In genomic region chr3:73552700-73553099, GRCh38 we compare ENCODE assay signal across 17 cellular contexts.
A peak's percentile ranks its signal among the peaks of the same experiment; 100 is the strongest.
DNase-seq lines count a peak whose midpoint lies in the region; TF ChIP-seq lines count a peak whose summit lies in the region.
"Had no signal": no experiment of that assay in that cellular context is flagged by ENCODE, and none has a peak within 500 bp of the region (broad histone marks: within the 10 kb centered on the region; RNA-seq: fewer than 3 reads in every experiment).

No MANE protein-coding gene starts in this region.

- H3K27me3 Mint-ChIP-seq in type B pancreatic cell, result no peaks in the 10 kb centered on the region
- H3K27me3 Mint-ChIP-seq: natural killer cell treated with Interleukin-12 subunit alpha and Interleukin-12 subunit beta and Interleukin-15 and Interleukin-18, amount 100 ng/mL, for 72 hours had no signal

- no peaks in the 10 kb centered on the region for H3K27me3 ChIP-seq in smooth muscle cell (ENCODE audit: low read depth)
- H3K27me3 ChIP-seq: tibial artery had no signal

- H3K4me3 ChIP-seq in fibroblast of the aortic adventitia (ENCODE audit: low read depth, low read length) (no peak overlapping the region), smooth muscle cell (no peak overlapping the region)
- H3K4me3 ChIP-seq: tibial artery had no signal

- peaks cover 13% of the 10 kb centered on the region for H3K36me3 Mint-ChIP-seq in type B pancreatic cell
- H3K36me3 Mint-ChIP-seq: natural killer cell treated with Interleukin-12 subunit alpha and Interleukin-12 subunit beta and Interleukin-15 and Interleukin-18, amount 100 ng/mL, for 72 hours had no signal

- H3K9me3 ChIP-seq in smooth muscle cell (replicated peaks; ENCODE audit: low read depth), result no peaks in the 10 kb centered on the region
- H3K9me3 ChIP-seq: tibial artery had no signal

- 24% methylated on average over 4 of the region's 4 CpGs for WGBS in smooth muscle cell (ENCODE audit: low lambda C conversion rate)

- H4K20me1 ChIP-seq in smooth muscle cell (ENCODE audit: low read depth), result peaks cover 95% of the 10 kb centered on the region

- no peak overlapping the region for H3K4me3 Mint-ChIP-seq in type B pancreatic cell
- H3K4me3 Mint-ChIP-seq: natural killer cell treated with Interleukin-12 subunit alpha and Interleukin-12 subunit beta and Interleukin-15 and Interleukin-18, amount 100 ng/mL, for 72 hours had no signal

- H3K4me1 ChIP-seq in smooth muscle cell (ENCODE audit: low read depth), result peaks cover 40% of the 10 kb centered on the region

- H3K36me3 ChIP-seq in smooth muscle cell (ENCODE audit: low read depth), result no peaks in the 10 kb centered on the region
- H3K36me3 ChIP-seq: tibial artery had no signal

- H2AFZ ChIP-seq in smooth muscle cell (ENCODE audit: low read depth), result no peak overlapping the region

- no peaks in the 10 kb centered on the region for H3K9me3 Mint-ChIP-seq in type B pancreatic cell
- H3K9me3 Mint-ChIP-seq: natural killer cell treated with Interleukin-12 subunit alpha and Interleukin-12 subunit beta and Interleukin-15 and Interleukin-18, amount 100 ng/mL, for 72 hours had no signal

- no peak overlapping the region for H3K4me2 ChIP-seq in smooth muscle cell

- no peak for TF ChIP-seq CTCF in fibroblast of the aortic adventitia (IDR thresholded peaks at IDR 0.05; ENCODE audit: insufficient read depth, low read length)
- no peak for TF ChIP-seq CTCF in smooth muscle cell (IDR thresholded peaks at IDR 0.05; ENCODE audit: borderline replicate concordance, insufficient read depth, poor library complexity, severe bottlenecking)
- no peak for TF ChIP-seq CTCF in type B pancreatic cell (conservative IDR thresholded peaks at IDR 0.05)

- DNase-seq in NCI-H2029 (lab: John Stamatoyannopoulos, UW) (peak; percentile 31), NCI-H2029 treated with DMSO at 0.1 percent for 48 hours (lab: John Stamatoyannopoulos, UW) (no peak), RPMI7951 (ENCODE audit: low read depth) (peak; percentile 8), fibroblast of the aortic adventitia (ENCODE audit: low read depth) (peak; percentile 31), smooth muscle cell (lab: John Stamatoyannopoulos, UW; ENCODE audit: unreplicated experiment) (no peak), NOMO-1 treated with DMSO at 0.1 percent for 48 hours (lab: John Stamatoyannopoulos, UW; ENCODE audit: unreplicated experiment) (no peak), type B pancreatic cell (ENCODE audit: extremely low spot score, unreplicated experiment) (no peak), AML-193 (lab: John Stamatoyannopoulos, UW) (no peak)
- DNase-seq: activated CD4-positive, CD25-positive, alpha-beta regulatory T cell treated with anti-CD3 and anti-CD28 coated beads, Interleukin-2, amount 50 U/mL, for 72 hours; activated naive CD4-positive, alpha-beta T cell treated with anti-CD3 and anti-CD28 coated beads, Interleukin-2, amount 50 U/mL, for 16 hours; cerebellar nuclear complex; NCI-H524; RPMI8226; stimulated activated CD4-positive, alpha-beta T cell treated with anti-CD3 and anti-CD28 coated beads, Interleukin-4, amount 100 ng/mL, for 1 hour; T-helper 1 cell; tibial artery had no signal

- H3K79me2 ChIP-seq in smooth muscle cell (ENCODE audit: low read depth), result peaks cover 91% of the 10 kb centered on the region

- H3K27ac Mint-ChIP-seq in type B pancreatic cell, result no peak overlapping the region
- H3K27ac Mint-ChIP-seq: natural killer cell treated with Interleukin-12 subunit alpha and Interleukin-12 subunit beta and Interleukin-15 and Interleukin-18, amount 100 ng/mL, for 72 hours had no signal

- peaks cover 17% of the 10 kb centered on the region for H3F3A ChIP-seq in smooth muscle cell (ENCODE audit: low read depth)

- H3K4me1 Mint-ChIP-seq in type B pancreatic cell (ENCODE audit: unreplicated experiment), result peaks cover 38% of the 10 kb centered on the region

- peak overlapping the region; percentile 48 for H3K27ac ChIP-seq in smooth muscle cell (ENCODE audit: low read depth)

- H3K9ac ChIP-seq in smooth muscle cell (ENCODE audit: low read depth), result no peak overlapping the region

Comparison
In these comparisons a context has a peak if more than half of its experiments do, and no peak if none do; other contexts are left out.
1. DNase-seq: peak in NCI-H2029 (single experiment), RPMI7951 (single experiment) and fibroblast of the aortic adventitia (single experiment); none in NCI-H2029 treated with DMSO at 0.1 percent for 48 hours (single experiment), smooth muscle cell (single experiment), NOMO-1 treated with DMSO at 0.1 percent for 48 hours (single experiment), type B pancreatic cell (single experiment) and AML-193 (0 of 2).